16 cellular contexts compared by ENCODE assay signal in the genomic region with DNA sequence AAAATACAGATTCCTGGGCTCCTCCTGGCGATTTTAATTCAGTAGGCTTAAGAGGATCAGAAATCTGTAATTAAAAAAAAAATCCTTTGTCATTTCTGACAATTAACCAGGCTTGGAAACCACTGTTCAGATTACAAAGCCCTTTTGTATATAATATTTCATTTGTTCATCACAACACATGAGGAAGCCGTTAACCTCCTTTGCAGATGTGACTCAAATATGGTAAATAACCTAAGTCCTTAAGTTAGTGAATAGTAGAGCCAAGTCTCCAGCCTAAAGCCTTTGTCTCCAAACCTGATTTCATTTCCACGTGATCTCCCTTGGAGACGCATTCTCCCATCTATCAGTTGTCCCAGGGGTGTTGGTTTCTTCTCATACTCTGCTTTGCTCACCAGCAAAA.
A peak's percentile ranks its signal among the peaks of the same experiment; 100 is the strongest.
DNase-seq lines count a peak whose midpoint lies in the region; ATAC-seq and TF ChIP-seq lines count a peak whose summit lies in the region.
"Had no signal": no experiment of that assay in that cellular context is flagged by ENCODE, and none has a peak within 500 bp of the region (broad histone marks: within the 10 kb centered on the region; RNA-seq: fewer than 3 reads in every experiment).

No MANE protein-coding gene starts in this region.

- peaks cover 75% of the 10 kb centered on the region for H3K4me1 Mint-ChIP-seq in activated T-cell treated with anti-CD3 and anti-CD28 coated beads, Interleukin-2, amount 50 U/mL, for 72 hours (ENCODE audit: low read depth)
- H3K4me1 Mint-ChIP-seq in activated T-cell treated with anti-CD3 and anti-CD28 coated beads, Interleukin-2, amount 50 U/mL, for 4 hours (ENCODE audit: low read depth), result peaks cover 72% of the 10 kb centered on the region
- peaks cover 61% of the 10 kb centered on the region for H3K4me1 Mint-ChIP-seq in activated CD4-positive, alpha-beta memory T cell treated with anti-CD3 and anti-CD28 coated beads for 36 hours (ENCODE audit: low read depth)
- H3K4me1 Mint-ChIP-seq in immature natural killer cell, result peaks cover 69 to 84% of the 10 kb centered on the region in 2 donors

- in situ Hi-C loops in transverse colon (cut with MboI; ENCODE audit: low pct_ligation_motif_present in 1 of 4, low pct_unique_long_range_greater_than_20kb in 1 of 4, low sequenced_read_pairs in 3 of 4), result no loop called here

- TF ChIP-seq EP300 in transverse colon (IDR thresholded peaks at IDR 0.05; ENCODE audit: low read depth), result no peak

- intact Hi-C loops in activated CD4-positive, alpha-beta memory T cell treated with anti-CD3 and anti-CD28 coated beads for 36 hours (cut with micrococcal nuclease), result loop anchor here (1.0 to 2.0 kb wide), 4 partner anchors 18 to 48 kb away; no protein-coding TSS in a partner anchor
- intact Hi-C loops in transverse colon (cut with DNase I; ENCODE audit: low total_unique reads) (no loop called here), head of caudate nucleus (cut with DNase I) (no loop called here)

- no peaks in the 10 kb centered on the region for H3K9me3 ChIP-seq in thymus (ENCODE audit: control insufficient read depth)
- H3K9me3 ChIP-seq in transverse colon, result no peaks in the 10 kb centered on the region
- no peaks in the 10 kb centered on the region for H3K9me3 ChIP-seq in BE2C
- H3K9me3 ChIP-seq: esophagus muscularis mucosa, vagina had no signal

- no peak for TF ChIP-seq POLR2A in transverse colon (IDR thresholded peaks at IDR 0.05)

- POLR2A ChIA-PET in activated CD4-positive, alpha-beta memory T cell treated with anti-CD3 and anti-CD28 coated beads for 36 hours (lab: Charles Lee), result interaction anchor here (1.2 to 1.5 kb wide), 4 partner anchors 12 to 27 kb away, joined by 3 read pairs; no protein-coding TSS in a partner anchor

- peak overlapping the region; percentile 58 for H3K27ac ChIP-seq in thymus (ENCODE audit: low read depth)
- no peak overlapping the region for H3K27ac ChIP-seq in transverse colon
- H3K27ac ChIP-seq: esophagus muscularis mucosa, parathyroid adenoma, vagina had no signal

- CTCF ChIA-PET in activated CD4-positive, alpha-beta memory T cell treated with anti-CD3 and anti-CD28 coated beads for 36 hours (lab: Charles Lee), result interaction anchor here (0.8 to 2.2 kb wide), 4 partner anchors 27 to 67 kb away, joined by 3 to 6 read pairs (median 4); no protein-coding TSS in a partner anchor

- 78% methylated on average over 4 of the region's 4 CpGs for WGBS in thymus
- 91 to 92% methylated on average over 2 to 4 of the region's 4 CpGs for WGBS in transverse colon (ENCODE audit: low coverage in 1 of 2), 2 donors

- H3K36me3 ChIP-seq in thymus (ENCODE audit: control insufficient read depth, insufficient read depth), result no peaks in the 10 kb centered on the region
- no peaks in the 10 kb centered on the region for H3K36me3 ChIP-seq in transverse colon
- no peaks in the 10 kb centered on the region for H3K36me3 ChIP-seq in BE2C
- H3K36me3 ChIP-seq: esophagus muscularis mucosa, vagina had no signal

- H3K4me3 Mint-ChIP-seq in activated T-cell treated with anti-CD3 and anti-CD28 coated beads, Interleukin-2, amount 50 U/mL, for 72 hours, result peak overlapping the region; percentile 13 to 42
- H3K4me3 Mint-ChIP-seq in activated T-cell treated with anti-CD3 and anti-CD28 coated beads, Interleukin-2, amount 50 U/mL, for 4 hours, result no peak overlapping the region
- no peak overlapping the region for H3K4me3 Mint-ChIP-seq in activated CD4-positive, alpha-beta memory T cell treated with anti-CD3 and anti-CD28 coated beads for 36 hours
- H3K4me3 Mint-ChIP-seq in immature natural killer cell, result peak overlapping the region in 3 of 5 donors; percentile 19 to 75 (median 35)
- H3K4me3 Mint-ChIP-seq: IgD-negative memory B cell had no signal

- peak overlapping the region; percentile 3 for H3K27ac Mint-ChIP-seq in activated T-cell treated with anti-CD3 and anti-CD28 coated beads, Interleukin-2, amount 50 U/mL, for 72 hours
- H3K27ac Mint-ChIP-seq in activated CD4-positive, alpha-beta memory T cell treated with anti-CD3 and anti-CD28 coated beads for 36 hours, result peak overlapping the region; percentile 34
- peak overlapping the region in 4 of 6 donors; percentile 12 to 47 (median 24) for H3K27ac Mint-ChIP-seq in immature natural killer cell
- H3K27ac Mint-ChIP-seq: IgD-negative memory B cell had no signal

- ATAC-seq in activated T-cell treated with anti-CD3 and anti-CD28 coated beads, Interleukin-2, amount 50 U/mL, for 72 hours (replicated peaks in 1 of 2), result no peak
- ATAC-seq in activated T-cell treated with anti-CD3 and anti-CD28 coated beads, Interleukin-2, amount 50 U/mL, for 4 hours, result no peak

- DNase-seq in activated T-cell treated with anti-CD3 and anti-CD28 coated beads, Interleukin-2, amount 50 U/mL, for 72 hours, result no peak
- no peak for DNase-seq in activated T-cell treated with anti-CD3 and anti-CD28 coated beads, Interleukin-2, amount 50 U/mL, for 4 hours
- no peak for DNase-seq in activated CD4-positive, alpha-beta memory T cell treated with anti-CD3 and anti-CD28 coated beads for 36 hours
- DNase-seq in immature natural killer cell (no peak), transverse colon (no peak), BE2C (no peak), head of caudate nucleus (no peak)
- DNase-seq: activated gamma-delta T cell treated with Interleukin-2 at 50 U/mL for 16 hours, DMS 273 treated with DMSO at 0.1 percent for 48 hours, NCI-H1105, SHP77 treated with DMSO at 0.1 percent for 48 hours had no signal

- H3K36me3 Mint-ChIP-seq in activated T-cell treated with anti-CD3 and anti-CD28 coated beads, Interleukin-2, amount 50 U/mL, for 72 hours (ENCODE audit: insufficient read depth in 2 of 2), result no peaks in the 10 kb centered on the region
- H3K36me3 Mint-ChIP-seq in activated T-cell treated with anti-CD3 and anti-CD28 coated beads, Interleukin-2, amount 50 U/mL, for 4 hours (ENCODE audit: insufficient read depth), result no peaks in the 10 kb centered on the region
- H3K36me3 Mint-ChIP-seq in activated CD4-positive, alpha-beta memory T cell treated with anti-CD3 and anti-CD28 coated beads for 36 hours, result no peaks in the 10 kb centered on the region
- peaks cover 0 to 5% (median 0%) of the 10 kb centered on the region in 3 donors for H3K36me3 Mint-ChIP-seq in immature natural killer cell
- H3K36me3 Mint-ChIP-seq: IgD-negative memory B cell had no signal

- no peak overlapping the region for H3K4me3 ChIP-seq in thymus (ENCODE audit: low read length)
- H3K4me3 ChIP-seq in transverse colon, result no peak overlapping the region
- no peak overlapping the region for H3K4me3 ChIP-seq in BE2C (ENCODE audit: low read depth, low read length)
- H3K4me3 ChIP-seq: esophagus muscularis mucosa, vagina had no signal

- no peak for TF ChIP-seq CTCF in transverse colon (IDR thresholded peaks at IDR 0.05)
- no peak for TF ChIP-seq CTCF in BE2C (IDR thresholded peaks at IDR 0.05; ENCODE audit: low read depth, low read length)

- H3K27me3 ChIP-seq in thymus (ENCODE audit: control insufficient read depth, insufficient read depth) (no peaks in the 10 kb centered on the region), transverse colon (no peaks in the 10 kb centered on the region), BE2C (peaks cover 7% of the 10 kb centered on the region; the same call in 1 of the 2 replicates)
- H3K27me3 ChIP-seq: esophagus muscularis mucosa, vagina had no signal

- H3K4me1 ChIP-seq in thymus (ENCODE audit: control insufficient read depth, insufficient read depth, low read length) (peaks cover 66% of the 10 kb centered on the region), transverse colon (peaks cover 0 to 22% (median 9%) of the 10 kb centered on the region in 4 donors), BE2C (no peaks in the 10 kb centered on the region)
- H3K4me1 ChIP-seq: parathyroid adenoma, vagina had no signal

- H3K27me3 Mint-ChIP-seq in activated T-cell treated with anti-CD3 and anti-CD28 coated beads, Interleukin-2, amount 50 U/mL, for 72 hours (ENCODE audit: low read depth), result peaks cover 11% of the 10 kb centered on the region
- no peaks in the 10 kb centered on the region for H3K27me3 Mint-ChIP-seq in activated T-cell treated with anti-CD3 and anti-CD28 coated beads, Interleukin-2, amount 50 U/mL, for 4 hours (ENCODE audit: low read depth)
- H3K27me3 Mint-ChIP-seq in activated CD4-positive, alpha-beta memory T cell treated with anti-CD3 and anti-CD28 coated beads for 36 hours, result no peaks in the 10 kb centered on the region
- H3K27me3 Mint-ChIP-seq in immature natural killer cell (ENCODE audit: low read depth in 3 of 3), result peaks cover 2 to 8% (median 3%) of the 10 kb centered on the region in 3 donors

- no peaks in the 10 kb centered on the region for H3K9me3 Mint-ChIP-seq in activated T-cell treated with anti-CD3 and anti-CD28 coated beads, Interleukin-2, amount 50 U/mL, for 72 hours
- H3K9me3 Mint-ChIP-seq in activated T-cell treated with anti-CD3 and anti-CD28 coated beads, Interleukin-2, amount 50 U/mL, for 4 hours, result no peaks in the 10 kb centered on the region
- H3K9me3 Mint-ChIP-seq in activated CD4-positive, alpha-beta memory T cell treated with anti-CD3 and anti-CD28 coated beads for 36 hours, result no peaks in the 10 kb centered on the region
- no peaks in the 10 kb centered on the region for H3K9me3 Mint-ChIP-seq in immature natural killer cell
- H3K9me3 Mint-ChIP-seq: IgD-negative memory B cell had no signal

Comparison
In these comparisons a context has a peak if more than half of its experiments do, and no peak if none do; other contexts are left out.
1. H3K4me3 Mint-ChIP-seq: peak in activated T-cell treated with anti-CD3 and anti-CD28 coated beads, Interleukin-2, amount 50 U/mL, for 72 hours (2 of 2) and immature natural killer cell (3 of 5); none in activated T-cell treated with anti-CD3 and anti-CD28 coated beads, Interleukin-2, amount 50 U/mL, for 4 hours (single experiment) and activated CD4-positive, alpha-beta memory T cell treated with anti-CD3 and anti-CD28 coated beads for 36 hours (single experiment).
2. Peak in every context shown above with its lines, with median percentiles within 50 percentile points of each other: H3K27ac Mint-ChIP-seq.